ENCODE assay signal across 14 cellular contexts in genomic region chr4:87920478-87920877, GRCh38. TPM values are rescaled to one million over a fixed set of nuclear protein-coding genes. Genes with fewer than 3 reads are reported as not detected.
A peak's percentile ranks its signal among the peaks of the same experiment; 100 is the strongest.
DNase-seq lines count a peak whose midpoint lies in the region; ATAC-seq and TF ChIP-seq lines count a peak whose summit lies in the region.
"Had no signal": no experiment of that assay in that cellular context is flagged by ENCODE, and none has a peak within 500 bp of the region (broad histone marks: within the 10 kb centered on the region; RNA-seq: fewer than 3 reads in every experiment).

No MANE protein-coding gene starts in this region.

- DNase-seq in H9: no peak
- DNase-seq in WTC11 (ENCODE audit: low spot score): no peak
- DNase-seq in activated effector memory CD4-positive, alpha-beta T cell treated with anti-CD3 and anti-CD28 coated beads, Interleukin-2, amount 50 U/mL, for 16 hours: no peak
- no peak for DNase-seq in activated CD8-positive, alpha-beta T cell treated with anti-CD3 and anti-CD28 coated beads, Interleukin-2, amount 10 ng/mL, durations not matched to agents 7 days and 5 days
- DNase-seq: ACHN; CD4-positive, CD25-positive, alpha-beta regulatory T cell; DMS 273 treated with DMSO at 0.1 percent for 48 hours; Karpas-422 had no signal

- peaks cover 8% of the 10 kb centered on the region; the same call in 1 of the 2 replicates for H3K79me2 ChIP-seq in H9 (ENCODE audit: insufficient read depth, low read length)

- H3K4me1 Mint-ChIP-seq in H9 (peaks cover 55 to 57% of the 10 kb centered on the region in 2 experiments), WTC11 (peaks cover 55% of the 10 kb centered on the region)
- H3K4me1 Mint-ChIP-seq in activated CD8-positive, alpha-beta T cell treated with anti-CD3 and anti-CD28 coated beads, Interleukin-2, amount 10 ng/mL, durations not matched to agents 7 days and 5 days (ENCODE audit: low read depth): no peaks in the 10 kb centered on the region
- H3K4me1 Mint-ChIP-seq: CD4-positive, CD25-positive, alpha-beta regulatory T cell had no signal

- no peak overlapping the region for H3K56ac ChIP-seq in H9 (ENCODE audit: insufficient read length, low read depth, low read length)

- H3K36me3 ChIP-seq in iPS-18a (ENCODE audit: control insufficient read depth, low read depth, low read length): no peaks in the 10 kb centered on the region
- H3K36me3 ChIP-seq: BLaER1 treated with 17β-estradiol and CSF1 and Interleukin-3, amounts not matched to agents 10 nM and 100 nM had no signal

- no peak overlapping the region for H2AFZ ChIP-seq in H9 (ENCODE audit: low read length)

- H3K4me1 ChIP-seq in H9 (ENCODE audit: insufficient read depth, low read length) (peaks cover 17% of the 10 kb centered on the region), iPS-18a (ENCODE audit: control insufficient read depth, low read depth, low read length) (peaks cover 49% of the 10 kb centered on the region)

- H3K27me3 Mint-ChIP-seq in H9 (ENCODE audit: low read depth) (no peaks in the 10 kb centered on the region; the same call in 1 of the 2 replicates), WTC11 (ENCODE audit: low read depth) (peaks cover 10% of the 10 kb centered on the region)
- peaks cover 3% of the 10 kb centered on the region for H3K27me3 Mint-ChIP-seq in activated CD8-positive, alpha-beta T cell treated with anti-CD3 and anti-CD28 coated beads, Interleukin-2, amount 10 ng/mL, durations not matched to agents 7 days and 5 days (ENCODE audit: low read depth)
- H3K27me3 Mint-ChIP-seq: CD4-positive, CD25-positive, alpha-beta regulatory T cell had no signal

- H2BK5ac ChIP-seq in H9 (ENCODE audit: insufficient read length, low read length): no peak overlapping the region

- no peak overlapping the region for H2BK15ac ChIP-seq in H9 (ENCODE audit: low read depth, low read length)

- H3K36me3 Mint-ChIP-seq in H9 (ENCODE audit: insufficient read depth in 1 of 3, low read depth in 3 of 3) (peaks cover 26 to 28% (median 28%) of the 10 kb centered on the region in 3 experiments), WTC11 (peaks cover 29% of the 10 kb centered on the region)
- no peaks in the 10 kb centered on the region for H3K36me3 Mint-ChIP-seq in activated CD8-positive, alpha-beta T cell treated with anti-CD3 and anti-CD28 coated beads, Interleukin-2, amount 10 ng/mL, durations not matched to agents 7 days and 5 days (ENCODE audit: low read depth)
- H3K36me3 Mint-ChIP-seq: CD4-positive, CD25-positive, alpha-beta regulatory T cell had no signal

- ATAC-seq in WTC11 (peak; percentile 40), GM21515 (IDR thresholded peaks at IDR 0.05; ENCODE audit: unreplicated experiment) (no peak), HG03097 (IDR thresholded peaks at IDR 0.05; ENCODE audit: low FRiP score, unreplicated experiment) (no peak)
- ATAC-seq in activated CD8-positive, alpha-beta T cell treated with anti-CD3 and anti-CD28 coated beads, Interleukin-2, amount 10 ng/mL, durations not matched to agents 7 days and 5 days: no peak
- ATAC-seq: GM12878, K562 had no signal

- H4K5ac ChIP-seq in H9 (ENCODE audit: insufficient read length, low read depth, low read length): no peak overlapping the region

- TF ChIP-seq CTCF in H9 (conservative IDR thresholded peaks at IDR 0.05): no peak
- TF ChIP-seq CTCF in WTC11 (IDR thresholded peaks at IDR 0.05): no peak

- H3K4me2 ChIP-seq in H9 (ENCODE audit: insufficient read depth, insufficient read length, low read length): peak overlapping the region; percentile 68
- H3K4me2 ChIP-seq: BLaER1 treated with 17β-estradiol and CSF1 and Interleukin-3, amounts not matched to agents 10 nM and 100 nM had no signal

- H3K27ac Mint-ChIP-seq in H9: peak overlapping the region; percentile 97 to 98 (median 98)
- H3K27ac Mint-ChIP-seq in WTC11: peak overlapping the region; percentile 100
- no peak overlapping the region for H3K27ac Mint-ChIP-seq in activated CD8-positive, alpha-beta T cell treated with anti-CD3 and anti-CD28 coated beads, Interleukin-2, amount 10 ng/mL, durations not matched to agents 7 days and 5 days
- H3K27ac Mint-ChIP-seq: CD4-positive, CD25-positive, alpha-beta regulatory T cell had no signal

- peak overlapping the region; percentile 39 for H3K4me3 ChIP-seq in iPS-18a (ENCODE audit: low read length)
- H3K4me3 ChIP-seq: BLaER1 treated with 17β-estradiol and CSF1 and Interleukin-3, amounts not matched to agents 10 nM and 100 nM; GM12878; K562 had no signal

- peak overlapping the region; percentile 64 for H2BK20ac ChIP-seq in H9 (ENCODE audit: low read depth, low read length, poor library complexity, severe bottlenecking)

- H3K4ac ChIP-seq in H9 (ENCODE audit: low read depth, low read length): no peak overlapping the region

- H3K4me3 Mint-ChIP-seq in H9 (peak overlapping the region; percentile 1 to 100; a peak in 4 of 5 replicates), WTC11 (peak overlapping the region; percentile 98)
- H3K4me3 Mint-ChIP-seq in activated CD8-positive, alpha-beta T cell treated with anti-CD3 and anti-CD28 coated beads, Interleukin-2, amount 10 ng/mL, durations not matched to agents 7 days and 5 days: no peak overlapping the region
- H3K4me3 Mint-ChIP-seq: CD4-positive, CD25-positive, alpha-beta regulatory T cell had no signal

- peaks cover 4 to 14% of the 10 kb centered on the region in 2 experiments; a peak in 4 of 5 replicates for H3K9me3 Mint-ChIP-seq in H9
- no peaks in the 10 kb centered on the region for H3K9me3 Mint-ChIP-seq in WTC11
- H3K9me3 Mint-ChIP-seq in activated CD8-positive, alpha-beta T cell treated with anti-CD3 and anti-CD28 coated beads, Interleukin-2, amount 10 ng/mL, durations not matched to agents 7 days and 5 days (ENCODE audit: insufficient read depth): no peaks in the 10 kb centered on the region

- no peak overlapping the region for H2BK12ac ChIP-seq in H9 (ENCODE audit: insufficient read length, low read depth, low read length)

- peak overlapping the region; percentile 98 for H3K27ac ChIP-seq in H9 (ENCODE audit: insufficient read length, low read depth, low read length)
- H3K27ac ChIP-seq in iPS-18a (ENCODE audit: low read length): peak overlapping the region; percentile 87
- H3K27ac ChIP-seq: BLaER1 treated with 17β-estradiol and CSF1 and Interleukin-3, amounts not matched to agents 10 nM and 100 nM had no signal

- H3T11ph ChIP-seq in H9 (ENCODE audit: low read length): no peak overlapping the region

- H3K9me3 ChIP-seq in H9 (ENCODE audit: control insufficient read depth, low read depth, low read length) (no peaks in the 10 kb centered on the region), iPS-18a (ENCODE audit: control insufficient read depth, low read depth, low read length) (no peaks in the 10 kb centered on the region)
- H3K9me3 ChIP-seq: BLaER1 treated with 17β-estradiol and CSF1 and Interleukin-3, amounts not matched to agents 10 nM and 100 nM had no signal

- H3K27me3 ChIP-seq in H9 (ENCODE audit: insufficient read depth, low read length) (no peaks in the 10 kb centered on the region), iPS-18a (ENCODE audit: control insufficient read depth, insufficient read depth, low read length) (no peaks in the 10 kb centered on the region)
- H3K27me3 ChIP-seq: BLaER1 treated with 17β-estradiol and CSF1 and Interleukin-3, amounts not matched to agents 10 nM and 100 nM had no signal

- H3K23me2 ChIP-seq in H9 (ENCODE audit: insufficient read length, low read depth, low read length, poor library complexity, severe bottlenecking): no peaks in the 10 kb centered on the region

- H3K14ac ChIP-seq in H9 (ENCODE audit: insufficient read depth, low read length): no peak overlapping the region

- no peak overlapping the region for H4K8ac ChIP-seq in H9 (replicated peaks; ENCODE audit: insufficient read length, low read depth, low read length)

- H3K9ac ChIP-seq in H9 (ENCODE audit: extremely low read depth, insufficient read length, low read length) (no peak overlapping the region), iPS-18a (ENCODE audit: low read length) (peak overlapping the region; percentile 5)
- H3K9ac ChIP-seq: BLaER1 treated with 17β-estradiol and CSF1 and Interleukin-3, amounts not matched to agents 10 nM and 100 nM had no signal

- H3K23ac ChIP-seq in H9 (ENCODE audit: insufficient read length, low read depth, low read length): no peak overlapping the region

- CTCF ChIA-PET in WTC11 (lab: Charles Lee): interaction anchor here (1.2 to 1.8 kb wide), 2 partner anchors 53 to 68 kb away, joined by 6 to 7 read pairs; no protein-coding TSS in a partner anchor
- CTCF ChIA-PET in activated CD8-positive, alpha-beta T cell treated with anti-CD3 and anti-CD28 coated beads, Interleukin-2, amount 10 ng/mL, durations not matched to agents 7 days and 5 days (lab: Charles Lee): no interaction called here

- POLR2A ChIA-PET in WTC11 (lab: Charles Lee): interaction anchor here (2.0 kb wide), 1 partner anchor 8 kb away, joined by 7 read pairs; no protein-coding TSS in a partner anchor
- POLR2A ChIA-PET in activated CD8-positive, alpha-beta T cell treated with anti-CD3 and anti-CD28 coated beads, Interleukin-2, amount 10 ng/mL, durations not matched to agents 7 days and 5 days (lab: Charles Lee): no interaction called here

- no peaks in the 10 kb centered on the region for H4K20me1 ChIP-seq in H9 (ENCODE audit: control insufficient read depth, insufficient read depth, insufficient read length)
- H4K20me1 ChIP-seq: BLaER1 treated with 17β-estradiol and CSF1 and Interleukin-3, amounts not matched to agents 10 nM and 100 nM had no signal

- H4K91ac ChIP-seq in H9 (ENCODE audit: insufficient read length, low read depth, low read length): no peak overlapping the region

- H2BK120ac ChIP-seq in H9 (ENCODE audit: low read depth, low read length, poor library complexity, severe bottlenecking): peak overlapping the region; percentile 99

- no peaks in the 10 kb centered on the region for H3K79me1 ChIP-seq in H9 (ENCODE audit: insufficient read depth, low read depth, low read length, poor library complexity, severe bottlenecking)

- WGBS in H9 (ENCODE audit: extremely low coverage, insufficient read length, low lambda C conversion rate): no CpG with 5 or more reads among the region's 2 CpGs

- no peak overlapping the region for H3K18ac ChIP-seq in H9 (ENCODE audit: insufficient read length, low read depth, low read length)

- no peak overlapping the region for H2AK5ac ChIP-seq in H9 (ENCODE audit: insufficient read length, low read length)

TF ChIP-seq in WTC11, 78 proteins besides CTCF, POLR2A, EP300 and RAD21 (continues in another document):
- TF ChIP-seq, protein P1, sequence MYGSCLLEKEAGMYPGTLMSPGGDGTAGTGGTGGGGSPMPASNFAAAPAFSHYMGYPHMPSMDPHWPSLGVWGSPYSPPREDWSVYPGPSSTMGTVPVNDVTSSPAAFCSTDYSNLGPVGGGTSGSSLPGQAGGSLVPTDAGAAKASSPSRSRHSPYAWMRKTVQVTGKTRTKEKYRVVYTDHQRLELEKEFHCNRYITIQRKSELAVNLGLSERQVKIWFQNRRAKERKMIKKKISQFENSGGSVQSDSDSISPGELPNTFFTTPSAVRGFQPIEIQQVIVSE (CRISPR knock-in tag; IDR thresholded peaks at IDR 0.05; ENCODE audit: borderline replicate concordance): no peak
- TF ChIP-seq CREB1 (CRISPR knock-in tag; IDR thresholded peaks at IDR 0.05): no peak

RNA-seq across cellular contexts. Expression of gene SPP1, which starts 55.0 kb away (rescaled TPM):
- total RNA-seq in H9 (2021) (13.2 and 15.5 TPM in 2 replicates), WTC11 (2021) (24.5 to 56.6 TPM (median 31.8 TPM) in 3 replicates)
- total RNA-seq in activated CD8-positive, alpha-beta T cell treated with anti-CD3 and anti-CD28 coated beads, Interleukin-2, amount 10 ng/mL, durations not matched to agents 7 days and 5 days: not detected
- total RNA-seq: CD4-positive, CD25-positive, alpha-beta regulatory T cell had no signal

Comparison
In these comparisons a context has a peak if more than half of its experiments do, and no peak if none do; other contexts are left out.
1. RNA of gene SPP1, which starts 55.0 kb away (total RNA-seq): 24.5 to 56.6 TPM in WTC11 and 13.2 to 15.5 TPM in H9; not detected in activated CD8-positive, alpha-beta T cell treated with anti-CD3 and anti-CD28 coated beads, Interleukin-2, amount 10 ng/mL, durations not matched to agents 7 days and 5 days; every median in the first group is over 10 times any median in the second.